8 cellular contexts compared by ENCODE assay signal in genomic region chr11:64864473-64865285, GRCh38. TPM values are rescaled to one million over a fixed set of nuclear protein-coding genes. Genes with fewer than 3 reads are reported as not detected.
A peak's percentile ranks its signal among the peaks of the same experiment; 100 is the strongest.
DNase-seq lines count a peak whose midpoint lies in the region; ATAC-seq lines count a peak whose summit lies in the region.

No MANE protein-coding gene starts in this region.

- intact Hi-C loops in activated naive CD4-positive, alpha-beta T cell treated with anti-CD3 and anti-CD28 coated beads for 36 hours (cut with micrococcal nuclease): loop anchor here (1.0 to 10.0 kb wide), 6 partner anchors 8 to 630 kb away; partner anchors contain the start of genes ATG2A, EHD1 and MALAT1
- intact Hi-C loops in left cardiac atrium (cut with DNase I): no loop called here

- H3K4me3 Mint-ChIP-seq in activated naive CD4-positive, alpha-beta T cell treated with anti-CD3 and anti-CD28 coated beads for 36 hours: peak overlapping the region; percentile 56

- CTCF ChIA-PET in activated naive CD4-positive, alpha-beta T cell treated with anti-CD3 and anti-CD28 coated beads for 36 hours (lab: Charles Lee): interaction anchor here (16.2 to 32.9 kb wide), 2 partner anchors 14 to 22 kb away, joined by 288 to 992 read pairs; partner anchors contain the start of genes CDC42BPG and EHD1

- DNase-seq in activated naive CD4-positive, alpha-beta T cell treated with anti-CD3 and anti-CD28 coated beads for 36 hours: peak; percentile 84
- peak; percentile 80 for DNase-seq in left cardiac atrium
- no peak for DNase-seq in middle frontal gyrus (ENCODE audit: extremely low spot score, low spot score)
- no peak for DNase-seq in occipital lobe (lab: John Stamatoyannopoulos, UW)
- DNase-seq in NCI-H1694 (lab: John Stamatoyannopoulos, UW): no peak

- peaks cover 95% of the 10 kb centered on the region for H3K4me1 Mint-ChIP-seq in activated naive CD4-positive, alpha-beta T cell treated with anti-CD3 and anti-CD28 coated beads for 36 hours (ENCODE audit: low read depth)

- H3K27ac Mint-ChIP-seq in activated naive CD4-positive, alpha-beta T cell treated with anti-CD3 and anti-CD28 coated beads for 36 hours: peak overlapping the region; percentile 97

- peaks cover 6% of the 10 kb centered on the region for H3K9me3 Mint-ChIP-seq in activated naive CD4-positive, alpha-beta T cell treated with anti-CD3 and anti-CD28 coated beads for 36 hours

- ATAC-seq in GM18511 (IDR thresholded peaks at IDR 0.05; ENCODE audit: unreplicated experiment) (peak; percentile 23), HG03565 (IDR thresholded peaks at IDR 0.05; ENCODE audit: unreplicated experiment) (peak; percentile 12), left cardiac atrium (peak; percentile 73 to 80)

- H3K4me3 ChIP-seq in skin epidermis: peak overlapping the region in 3 of 7 experiments; percentile 2 to 10 (median 5)

- no peaks in the 10 kb centered on the region for H3K27me3 Mint-ChIP-seq in activated naive CD4-positive, alpha-beta T cell treated with anti-CD3 and anti-CD28 coated beads for 36 hours (ENCODE audit: low read depth)

- H3K36me3 Mint-ChIP-seq in activated naive CD4-positive, alpha-beta T cell treated with anti-CD3 and anti-CD28 coated beads for 36 hours (ENCODE audit: low read depth): peaks cover 35% of the 10 kb centered on the region

- H3K27ac ChIP-seq in skin epidermis: peak overlapping the region; percentile 36 to 93 (median 83)

RNA-seq across cellular contexts. Expression of gene EHD1, which starts 13.7 kb away (rescaled TPM):
- 100 to 1,000 TPM; 124 to 132 TPM for total RNA-seq in activated naive CD4-positive, alpha-beta T cell treated with anti-CD3 and anti-CD28 coated beads for 36 hours
- total RNA-seq in left cardiac atrium (10 to 100 TPM; 36.6 to 43.1 TPM), occipital lobe (22.9 TPM)

RNA-seq across cellular contexts. Expression of gene CDC42BPG, which starts 20.2 kb away (rescaled TPM):
- total RNA-seq in activated naive CD4-positive, alpha-beta T cell treated with anti-CD3 and anti-CD28 coated beads for 36 hours: under 1 TPM; 0.32 to 0.41 TPM
- total RNA-seq in left cardiac atrium (under 1 TPM; 0.55 to 0.65 TPM), occipital lobe (0.16 TPM)

RNA-seq across cellular contexts. Expression of gene ATG2A, which starts 52.3 kb away (rescaled TPM):
- 10 to 100 TPM; 15.1 to 16.3 TPM for total RNA-seq in activated naive CD4-positive, alpha-beta T cell treated with anti-CD3 and anti-CD28 coated beads for 36 hours
- total RNA-seq in left cardiac atrium (10 to 100 TPM; 12.3 to 14.6 TPM), occipital lobe (5.5 TPM)

RNA-seq across cellular contexts. Expression of gene MEN1, which starts 54.3 kb away (rescaled TPM):
- total RNA-seq in activated naive CD4-positive, alpha-beta T cell treated with anti-CD3 and anti-CD28 coated beads for 36 hours: 10 to 100 TPM; 23.9 TPM
- 10 to 100 TPM in 1 of 2 donors, 1 to 10 TPM in 1; 9.0 to 12.3 TPM for total RNA-seq in left cardiac atrium
- 17.2 TPM for total RNA-seq in occipital lobe

RNA-seq across cellular contexts. Expression of gene PPP2R5B, which starts 59.8 kb away (rescaled TPM):
- 1 to 10 TPM; 3.3 to 4.6 TPM for total RNA-seq in activated naive CD4-positive, alpha-beta T cell treated with anti-CD3 and anti-CD28 coated beads for 36 hours
- total RNA-seq in left cardiac atrium (10 to 100 TPM; 17.9 to 20.5 TPM), occipital lobe (22.8 TPM)

Comparison
In these comparisons a context has a peak if more than half of its experiments do, and no peak if none do; other contexts are left out.
1. ATAC-seq: peak in every context shown above with its lines; median percentile 76 in left cardiac atrium; 23 in GM18511; 12 in HG03565.
2. DNase-seq: peak in activated naive CD4-positive, alpha-beta T cell treated with anti-CD3 and anti-CD28 coated beads for 36 hours (single experiment) and left cardiac atrium (single experiment); none in middle frontal gyrus (single experiment), occipital lobe (single experiment) and NCI-H1694 (single experiment).